18 cellular contexts compared by ENCODE assay signal in genomic region chr18:75062297-75062886, GRCh38.
A peak's percentile ranks its signal among the peaks of the same experiment; 100 is the strongest.
DNase-seq lines count a peak whose midpoint lies in the region; ATAC-seq and TF ChIP-seq lines count a peak whose summit lies in the region.
"Had no signal": no experiment of that assay in that cellular context is flagged by ENCODE, and none has a peak within 500 bp of the region (broad histone marks: within the 10 kb centered on the region; RNA-seq: fewer than 3 reads in every experiment).

No MANE protein-coding gene starts in this region.

- intact Hi-C loops in cardiac septum (cut with DNase I) (no loop called here), Right ventricle myocardium inferior (cut with DNase I) (no loop called here), IMR-90 (cut with micrococcal nuclease) (no loop called here), upper lobe of right lung (cut with DNase I) (no loop called here)

- in situ Hi-C loops in IMR-90 (cut with MboI; ENCODE audit: low sequenced_read_pairs), result no loop called here

- no peak overlapping the region for H2BK20ac ChIP-seq in IMR-90 (ENCODE audit: low read depth, low read length)

- no peak for TF ChIP-seq POLR2A in IMR-90 (IDR thresholded peaks at IDR 0.05; ENCODE audit: low read depth, low read length)

- no peaks in the 10 kb centered on the region for H3K4me1 Mint-ChIP-seq in endodermal cell

- no peak for TF ChIP-seq RAD21 in IMR-90 (IDR thresholded peaks at IDR 0.05; ENCODE audit: low read length)

- H2BK5ac ChIP-seq in IMR-90 (ENCODE audit: low read depth, low read length, poor library complexity, severe bottlenecking), result no peak overlapping the region

- H3K9me3 ChIP-seq in IMR-90 (ENCODE audit: control insufficient read depth, insufficient read depth, low read length), result no peaks in the 10 kb centered on the region
- H3K9me3 ChIP-seq in endodermal cell (ENCODE audit: control insufficient read depth, low read length), result no peaks in the 10 kb centered on the region
- no peaks in the 10 kb centered on the region for H3K9me3 ChIP-seq in upper lobe of right lung

- H3K4me2 ChIP-seq in IMR-90 (ENCODE audit: low read depth, low read length), result no peak overlapping the region

- H3K9ac ChIP-seq in IMR-90 (ENCODE audit: low read depth, low read length) (no peak overlapping the region), endodermal cell (ENCODE audit: extremely low read depth, low read length, poor library complexity, severe bottlenecking) (no peak overlapping the region)
- H3K9ac ChIP-seq: GM23248 had no signal

- H4K8ac ChIP-seq in IMR-90 (ENCODE audit: low read depth in 2 of 2, low read length in 2 of 2), result no peak overlapping the region

- no peaks in the 10 kb centered on the region for H3K9me1 ChIP-seq in IMR-90 (ENCODE audit: insufficient read depth, low read length)

- H3K27me3 ChIP-seq in IMR-90 (ENCODE audit: control insufficient read depth, insufficient read depth, low read length) (no peaks in the 10 kb centered on the region), endodermal cell (ENCODE audit: control insufficient read depth, insufficient read depth, low read length, poor library complexity, severe bottlenecking) (no peaks in the 10 kb centered on the region), upper lobe of right lung (no peaks in the 10 kb centered on the region)

- H3K27ac ChIP-seq in IMR-90 (ENCODE audit: insufficient read depth, low read length) (no peak overlapping the region), endodermal cell (ENCODE audit: low read depth, low read length) (no peak overlapping the region), upper lobe of right lung (no peak overlapping the region)
- H3K27ac ChIP-seq: GM23248 had no signal

- POLR2A ChIA-PET in IMR-90 (lab: Charles Lee; ENCODE audit: unreplicated experiment), result no interaction called here

- no peak overlapping the region for H2AK5ac ChIP-seq in IMR-90 (ENCODE audit: low read depth, low read length)

- H2BK15ac ChIP-seq in IMR-90 (ENCODE audit: low read depth, low read length), result no peak overlapping the region

- TF ChIP-seq CTCF in IMR-90 (conservative IDR thresholded peaks at IDR 0.05; ENCODE audit: low read depth, low read length), result no peak
- no peak for TF ChIP-seq CTCF in endodermal cell (conservative IDR thresholded peaks at IDR 0.05)
- no peak for TF ChIP-seq CTCF in upper lobe of right lung (IDR thresholded peaks at IDR 0.05)

- H3K4ac ChIP-seq in IMR-90 (ENCODE audit: low read depth, low read length), result no peak overlapping the region

- H2AK9ac ChIP-seq in IMR-90 (replicated peaks; ENCODE audit: low read depth, low read length, poor library complexity), result no peak overlapping the region

- H3K36me3 ChIP-seq in IMR-90 (ENCODE audit: control insufficient read depth, insufficient read depth, low read length), result peaks cover 11% of the 10 kb centered on the region
- no peaks in the 10 kb centered on the region for H3K36me3 ChIP-seq in endodermal cell (ENCODE audit: control insufficient read depth, insufficient read depth, low read length)
- peaks cover 7% of the 10 kb centered on the region for H3K36me3 ChIP-seq in upper lobe of right lung

- H3K18ac ChIP-seq in IMR-90 (ENCODE audit: low read depth, low read length), result no peak overlapping the region

- no peak overlapping the region for H3K4me3 Mint-ChIP-seq in endodermal cell
- H3K4me3 Mint-ChIP-seq: CD4-positive, alpha-beta memory T cell had no signal

- dilution Hi-C loops in IMR-90 (cut with HindIII; ENCODE audit: low sequenced_read_pairs, unreplicated experiment), result no loop called here

- peaks cover 2% of the 10 kb centered on the region for H3K36me3 Mint-ChIP-seq in endodermal cell (ENCODE audit: low read depth)

- no peak overlapping the region for H4K5ac ChIP-seq in IMR-90 (ENCODE audit: low read depth, low read length)

- 94% methylated on average over 2 of the region's 16 CpGs; no CpG with 5 or more reads in 1 of the 2 experiments for WGBS in IMR-90 (ENCODE audit: extremely low coverage in 2 of 2, insufficient read length in 1 of 2), 2 experiments
- 89 to 96% methylated on average over 8 to 16 of the region's 16 CpGs for WGBS in endodermal cell (ENCODE audit: insufficient coverage in 1 of 2, insufficient read length in 1 of 2), 2 experiments

- no peak overlapping the region for H4K91ac ChIP-seq in IMR-90 (ENCODE audit: insufficient read depth, low read depth, low read length)

- ATAC-seq in Right ventricle myocardium inferior, result no peak
- ATAC-seq in IMR-90 (ENCODE audit: low read depth), result no peak
- ATAC-seq in upper lobe of right lung, result no peak
- ATAC-seq in GM21515 (IDR thresholded peaks at IDR 0.05; ENCODE audit: unreplicated experiment), result no peak
- no peak for ATAC-seq in GM18861 (IDR thresholded peaks at IDR 0.05; ENCODE audit: unreplicated experiment)

- no TSS peak for BruUV-seq in IMR-90 (replicated peaks; lab: Mats Ljungman, UMichigan)

- H3K4me3 ChIP-seq in IMR-90 (ENCODE audit: insufficient read depth, low read depth, low read length) (no peak overlapping the region), endodermal cell (ENCODE audit: low read length) (no peak overlapping the region), upper lobe of right lung (no peak overlapping the region)
- H3K4me3 ChIP-seq: GM23248 had no signal

- H3K14ac ChIP-seq in IMR-90 (replicated peaks; ENCODE audit: low read depth, low read length), result no peak overlapping the region

- H3K27ac Mint-ChIP-seq in endodermal cell, result no peak overlapping the region

- H3K9me3 Mint-ChIP-seq in endodermal cell, result no peaks in the 10 kb centered on the region

- peak; percentile 56 for DNase-seq in cardiac septum (ENCODE audit: low spot score)
- no peak for DNase-seq in Right ventricle myocardium inferior (ENCODE audit: missing footprints)
- no peak for DNase-seq in IMR-90
- DNase-seq in endodermal cell, result peak; percentile 24
- peak; percentile 35 for DNase-seq in upper lobe of right lung
- DNase-seq: 8988T; C1 segment of cervical spinal cord; Calu3; CD4-positive, alpha-beta memory T cell; COR-L47; DMS53; DMS79 treated with DMSO at 0.1 percent for 48 hours; GF-D8; GM23248; H7; HCEC 1CT had no signal

- no peak overlapping the region for H2AFZ ChIP-seq in IMR-90 (replicated peaks; ENCODE audit: low read length, poor library complexity)
- H2AFZ ChIP-seq: GM23248 had no signal

- CTCF ChIA-PET in IMR-90 (lab: Yijun Ruan, JAX), result no interaction called here

- no peak overlapping the region for H2BK120ac ChIP-seq in IMR-90 (ENCODE audit: low read depth, low read length)

- no peaks in the 10 kb centered on the region for H4K20me1 ChIP-seq in IMR-90 (ENCODE audit: insufficient read depth, low read length)

- H3K23ac ChIP-seq in IMR-90 (ENCODE audit: low read depth, low read length), result no peak overlapping the region

- H3K56ac ChIP-seq in IMR-90 (ENCODE audit: extremely low read depth, insufficient read depth, low read length), result no peak overlapping the region

- H3K4me1 ChIP-seq in IMR-90 (ENCODE audit: control insufficient read depth, insufficient read depth, low read length) (no peaks in the 10 kb centered on the region), endodermal cell (ENCODE audit: control insufficient read depth, insufficient read depth, low read length) (no peaks in the 10 kb centered on the region), upper lobe of right lung (no peaks in the 10 kb centered on the region)

- no peaks in the 10 kb centered on the region for H3K27me3 Mint-ChIP-seq in endodermal cell (ENCODE audit: insufficient read depth)
- H3K27me3 Mint-ChIP-seq: CD4-positive, alpha-beta memory T cell had no signal

- H3K79me1 ChIP-seq in IMR-90 (ENCODE audit: low read depth in 1 of 2, low read length in 2 of 2), result no peaks in the 10 kb centered on the region

TF ChIP-seq in IMR-90, 13 proteins besides CTCF, POLR2A, EP300 and RAD21:
- TF ChIP-seq ELK1 (IDR thresholded peaks at IDR 0.05; ENCODE audit: borderline replicate concordance, low read depth, low read length) (no peak), FOS (IDR thresholded peaks at IDR 0.05; ENCODE audit: low read depth, low read length) (no peak), CEBPB (IDR thresholded peaks at IDR 0.05; ENCODE audit: low read depth, low read length) (no peak), USF2 (IDR thresholded peaks at IDR 0.05; ENCODE audit: low read depth, low read length) (no peak), MAFK (IDR thresholded peaks at IDR 0.05; ENCODE audit: low read depth, low read length) (peak; percentile 45; the same call in 1 of the 2 replicates), MAZ (IDR thresholded peaks at IDR 0.05; ENCODE audit: borderline replicate concordance, low read depth, low read length) (no peak)

Comparison
In these comparisons a context has a peak if more than half of its experiments do, and no peak if none do; other contexts are left out.
1. DNase-seq: peak in cardiac septum (single experiment), endodermal cell (single experiment) and upper lobe of right lung (single experiment); none in Right ventricle myocardium inferior (single experiment) and IMR-90 (single experiment).